ENCODE assay signal across 19 cellular contexts in genomic region chr17:57644311-57644710, GRCh38.
DNase-seq lines count a peak whose midpoint lies in the region; ATAC-seq and TF ChIP-seq lines count a peak whose summit lies in the region.
"Had no signal": no experiment of that assay in that cellular context is flagged by ENCODE, and none has a peak within 500 bp of the region (broad histone marks: within the 10 kb centered on the region; RNA-seq: fewer than 3 reads in every experiment).

No MANE protein-coding gene starts in this region.

- H3K27ac ChIP-seq in cingulate gyrus (ENCODE audit: low read depth, low read length) (peak overlapping the region; percentile 39), OCI-LY7 (ENCODE audit: low read depth, low read length, poor library complexity, severe bottlenecking) (no peak overlapping the region)
- H3K27ac ChIP-seq: Peyer's patch, SJSA1 had no signal

- peak overlapping the region; percentile 23 for H3K27ac Mint-ChIP-seq in activated T-cell treated with anti-CD3 and anti-CD28 coated beads, Interleukin-2, amount 50 U/mL, for 24 hours
- H3K27ac Mint-ChIP-seq in stimulated activated naive B cell treated with anti-CD40 and anti-IgM and Interleukin-4, amounts not matched to agents 10 μg/mL and 1 μg/mL and 100 μg/mL, for 72 hours: peak overlapping the region; percentile 38
- H3K27ac Mint-ChIP-seq: CD8-positive, alpha-beta T cell; HFFc6 had no signal

- POLR2A ChIA-PET in OCI-LY7 (lab: Charles Lee): no interaction called here

- TF ChIP-seq CTCF in OCI-LY7 (conservative IDR thresholded peaks at IDR 0.05; ENCODE audit: low read length): no peak

- no peak for ATAC-seq in stimulated activated naive B cell treated with anti-CD40 and anti-IgM and Interleukin-4, amounts not matched to agents 10 μg/mL and 1 μg/mL and 100 μg/mL, for 72 hours (replicated peaks)
- ATAC-seq: CD8-positive, alpha-beta T cell had no signal

- no peak for DNase-seq in activated T-cell treated with anti-CD3 and anti-CD28 coated beads, Interleukin-2, amount 50 U/mL, for 24 hours
- DNase-seq in activated T-cell treated with anti-CD3 and anti-CD28 coated beads for 4 hours: no peak
- DNase-seq in NCI-H1694 (lab: John Stamatoyannopoulos, UW): peak; percentile 33
- no peak for DNase-seq in stimulated activated naive B cell treated with anti-CD40 and anti-IgM and Interleukin-4, amounts not matched to agents 10 μg/mL and 1 μg/mL and 100 μg/mL, for 72 hours
- DNase-seq in T-helper 1 cell: no peak
- DNase-seq in OCI-LY7 (ENCODE audit: low spot score): no peak
- DNase-seq: CD8-positive, alpha-beta T cell; DMS79; H7; HFFc6; NCI-H1048; NCI-H1436; NCI-H2029 treated with DMSO at 0.1 percent for 48 hours; NCI-H446 treated with DMSO at 0.1 percent for 48 hours; NCI-H69; Peyer's patch had no signal

- BruUV-seq in OCI-LY7 (replicated peaks; lab: Mats Ljungman, UMichigan): no TSS peak

- no peaks in the 10 kb centered on the region for H3K27me3 Mint-ChIP-seq in activated T-cell treated with anti-CD3 and anti-CD28 coated beads, Interleukin-2, amount 50 U/mL, for 24 hours
- H3K27me3 Mint-ChIP-seq in stimulated activated naive B cell treated with anti-CD40 and anti-IgM and Interleukin-4, amounts not matched to agents 10 μg/mL and 1 μg/mL and 100 μg/mL, for 72 hours: no peaks in the 10 kb centered on the region

- peaks cover 6% of the 10 kb centered on the region; the same call in 1 of the 2 replicates for H3K36me3 ChIP-seq in OCI-LY7 (ENCODE audit: insufficient read depth, low read length)
- H3K36me3 ChIP-seq: Peyer's patch had no signal

- peaks cover 17% of the 10 kb centered on the region for H3K4me1 Mint-ChIP-seq in activated T-cell treated with anti-CD3 and anti-CD28 coated beads, Interleukin-2, amount 50 U/mL, for 24 hours (ENCODE audit: low read depth)
- peaks cover 10 to 24% of the 10 kb centered on the region in 2 donors for H3K4me1 Mint-ChIP-seq in stimulated activated naive B cell treated with anti-CD40 and anti-IgM and Interleukin-4, amounts not matched to agents 10 μg/mL and 1 μg/mL and 100 μg/mL, for 72 hours

- no peak overlapping the region for H3K4me3 ChIP-seq in OCI-LY7 (ENCODE audit: low read depth, low read length, poor library complexity, severe bottlenecking)
- H3K4me3 ChIP-seq: BLaER1 treated with 17β-estradiol and CSF1 and Interleukin-3, amounts not matched to agents 10 nM and 100 nM; Peyer's patch; SJSA1 had no signal

- H3K4me3 Mint-ChIP-seq in activated T-cell treated with anti-CD3 and anti-CD28 coated beads, Interleukin-2, amount 50 U/mL, for 24 hours: no peak overlapping the region
- H3K4me3 Mint-ChIP-seq in stimulated activated naive B cell treated with anti-CD40 and anti-IgM and Interleukin-4, amounts not matched to agents 10 μg/mL and 1 μg/mL and 100 μg/mL, for 72 hours: no peak overlapping the region
- H3K4me3 Mint-ChIP-seq: CD8-positive, alpha-beta T cell; HFFc6 had no signal

- no peaks in the 10 kb centered on the region for H3K4me1 ChIP-seq in OCI-LY7 (ENCODE audit: insufficient read depth, low read length, poor library complexity, severe bottlenecking)
- H3K4me1 ChIP-seq: Peyer's patch, SJSA1 had no signal

- H3K4me2 ChIP-seq in OCI-LY7 (ENCODE audit: low read length): no peak overlapping the region
- H3K4me2 ChIP-seq: BLaER1 treated with 17β-estradiol and CSF1 and Interleukin-3, amounts not matched to agents 10 nM and 100 nM had no signal

- no peaks in the 10 kb centered on the region for H4K20me1 ChIP-seq in OCI-LY7 (ENCODE audit: insufficient read depth, low read length)

- H3K9me2 ChIP-seq in OCI-LY7 (ENCODE audit: insufficient read depth, low read length): no peaks in the 10 kb centered on the region

- no peaks in the 10 kb centered on the region for H3K9me3 Mint-ChIP-seq in activated T-cell treated with anti-CD3 and anti-CD28 coated beads, Interleukin-2, amount 50 U/mL, for 24 hours
- no peaks in the 10 kb centered on the region for H3K9me3 Mint-ChIP-seq in stimulated activated naive B cell treated with anti-CD40 and anti-IgM and Interleukin-4, amounts not matched to agents 10 μg/mL and 1 μg/mL and 100 μg/mL, for 72 hours
- H3K9me3 Mint-ChIP-seq: CD8-positive, alpha-beta T cell; HFFc6 had no signal

- CTCF ChIA-PET in OCI-LY7 (lab: Charles Lee; ENCODE audit: unreplicated experiment): no interaction called here

- H2AFZ ChIP-seq in OCI-LY7 (ENCODE audit: low read length): no peak overlapping the region

- H3K79me2 ChIP-seq in OCI-LY7 (ENCODE audit: insufficient read depth, low read depth, low read length): no peaks in the 10 kb centered on the region

- no peaks in the 10 kb centered on the region for H3K9me3 ChIP-seq in OCI-LY7 (ENCODE audit: low read length)
- H3K9me3 ChIP-seq: BLaER1 treated with 17β-estradiol and CSF1 and Interleukin-3, amounts not matched to agents 10 nM and 100 nM; Peyer's patch; SJSA1 had no signal

- intact Hi-C loops in OCI-LY7 (cut with micrococcal nuclease; ENCODE audit: unreplicated experiment): no loop called here

- peaks cover 10% of the 10 kb centered on the region for H3K36me3 Mint-ChIP-seq in activated T-cell treated with anti-CD3 and anti-CD28 coated beads, Interleukin-2, amount 50 U/mL, for 24 hours (ENCODE audit: low read depth)
- H3K36me3 Mint-ChIP-seq in stimulated activated naive B cell treated with anti-CD40 and anti-IgM and Interleukin-4, amounts not matched to agents 10 μg/mL and 1 μg/mL and 100 μg/mL, for 72 hours: peaks cover 20 to 26% of the 10 kb centered on the region in 2 donors
